Comparison of ENCODE assay signal across 18 cellular contexts in genomic region chr4:76804060-76804459, GRCh38.
DNase-seq lines count a peak whose midpoint lies in the region; ATAC-seq and TF ChIP-seq lines count a peak whose summit lies in the region.
"Had no signal": no experiment of that assay in that cellular context is flagged by ENCODE, and none has a peak within 500 bp of the region (broad histone marks: within the 10 kb centered on the region; RNA-seq: fewer than 3 reads in every experiment).

No MANE protein-coding gene starts in this region.

- DNase-seq in GM23338 (ENCODE audit: low spot score) = peak; percentile 21
- peak; percentile 18 for DNase-seq in SK-N-MC (ENCODE audit: low read depth, low spot score)
- peak; percentile 21 to 65 for DNase-seq in fibroblast of lung (ENCODE audit: low read depth in 2 of 2)
- no peak for DNase-seq in osteocyte (ENCODE audit: extremely low spot score, unreplicated experiment)
- DNase-seq in activated naive CD8-positive, alpha-beta T cell treated with anti-CD3 and anti-CD28 coated beads for 36 hours = no peak
- no peak for DNase-seq in tibial artery
- no peak for DNase-seq in NCI-H510A treated with DMSO at 0.1 percent for 48 hours (lab: John Stamatoyannopoulos, UW)
- DNase-seq in stimulated activated naive CD8-positive, alpha-beta T cell treated with anti-CD3 and anti-CD28 coated beads, Interleukin-15, Interleukin-2, amounts not matched to agents 100 U/mL and 50 U/mL, for 24 hours = no peak
- DNase-seq: activated CD4-positive, alpha-beta T cell treated with anti-CD3 and anti-CD28 coated beads, Interleukin-2, amount 50 U/mL, for 48 hours; activated T-cell treated with anti-CD3 and anti-CD28 coated beads, Interleukin-2, amount 50 U/mL, for 4 hours; caudate nucleus; gastrocnemius medialis; H7; naive thymus-derived CD8-positive, alpha-beta T cell; NCI-H1694 treated with DMSO at 0.1 percent for 48 hours; NCI-H446 treated with DMSO at 0.1 percent for 48 hours had no signal

- no peaks in the 10 kb centered on the region for H3K9me2 ChIP-seq in GM23338 (ENCODE audit: insufficient read depth)

- H3K27me3 ChIP-seq in GM23338 (ENCODE audit: insufficient read depth) (peaks cover 12% of the 10 kb centered on the region), fibroblast of lung (ENCODE audit: control insufficient read depth, insufficient read depth, low read length) (no peaks in the 10 kb centered on the region), tibial artery (no peaks in the 10 kb centered on the region)
- H3K27me3 ChIP-seq: gastrocnemius medialis had no signal

- peaks cover 4% of the 10 kb centered on the region for H3K27me3 Mint-ChIP-seq in GM23338 (ENCODE audit: insufficient read depth, low read depth, poor library complexity)
- H3K27me3 Mint-ChIP-seq in osteocyte (ENCODE audit: unreplicated experiment) = no peaks in the 10 kb centered on the region
- peaks cover 18% of the 10 kb centered on the region for H3K27me3 Mint-ChIP-seq in activated naive CD8-positive, alpha-beta T cell treated with anti-CD3 and anti-CD28 coated beads for 36 hours

- peak; percentile 7; the same call in 2 of the 3 replicates for ATAC-seq in GM23338
- no peak for ATAC-seq in stimulated activated naive CD8-positive, alpha-beta T cell treated with anti-CD3 and anti-CD28 coated beads, Interleukin-15, Interleukin-2, amounts not matched to agents 100 U/mL and 50 U/mL, for 24 hours
- ATAC-seq: activated T-cell treated with anti-CD3 and anti-CD28 coated beads, Interleukin-2, amount 50 U/mL, for 4 hours; gastrocnemius medialis; naive thymus-derived CD8-positive, alpha-beta T cell had no signal

- intact Hi-C loops in tibial artery (cut with DNase I; ENCODE audit: low total_unique reads) = no loop called here

- H3K4me1 Mint-ChIP-seq in GM23338 (peaks cover 29% of the 10 kb centered on the region), osteocyte (ENCODE audit: unreplicated experiment) (peaks cover 24% of the 10 kb centered on the region)
- no peaks in the 10 kb centered on the region for H3K4me1 Mint-ChIP-seq in activated naive CD8-positive, alpha-beta T cell treated with anti-CD3 and anti-CD28 coated beads for 36 hours
- H3K4me1 Mint-ChIP-seq: activated naive CD4-positive, alpha-beta T cell treated with anti-CD3 and anti-CD28 coated beads, Interleukin-2, amount 50 U/mL, for 24 hours; naive thymus-derived CD8-positive, alpha-beta T cell had no signal

- no peaks in the 10 kb centered on the region for H3F3A ChIP-seq in GM23338 (replicated peaks; ENCODE audit: low read depth)

- H3K36me3 ChIP-seq in GM23338 (ENCODE audit: insufficient read depth) (no peaks in the 10 kb centered on the region), SK-N-MC (ENCODE audit: insufficient read depth, low read length) (no peaks in the 10 kb centered on the region), fibroblast of lung (ENCODE audit: control insufficient read depth, insufficient read depth, low read length) (no peaks in the 10 kb centered on the region), tibial artery (no peaks in the 10 kb centered on the region)
- H3K36me3 ChIP-seq: gastrocnemius medialis had no signal

- H3K9me3 Mint-ChIP-seq in GM23338 = peaks cover 24% of the 10 kb centered on the region
- H3K9me3 Mint-ChIP-seq in osteocyte (ENCODE audit: unreplicated experiment) = peaks cover 7% of the 10 kb centered on the region
- peaks cover 11% of the 10 kb centered on the region for H3K9me3 Mint-ChIP-seq in activated naive CD8-positive, alpha-beta T cell treated with anti-CD3 and anti-CD28 coated beads for 36 hours

- H3K36me3 Mint-ChIP-seq in GM23338 (ENCODE audit: low read depth) (no peaks in the 10 kb centered on the region; the same call in 2 of the 3 replicates), osteocyte (ENCODE audit: unreplicated experiment) (peaks cover 8% of the 10 kb centered on the region)
- H3K36me3 Mint-ChIP-seq in activated naive CD8-positive, alpha-beta T cell treated with anti-CD3 and anti-CD28 coated beads for 36 hours = no peaks in the 10 kb centered on the region
- H3K36me3 Mint-ChIP-seq: activated naive CD4-positive, alpha-beta T cell treated with anti-CD3 and anti-CD28 coated beads, Interleukin-2, amount 50 U/mL, for 24 hours had no signal

- H3K79me2 ChIP-seq in GM23338 (replicated peaks; ENCODE audit: insufficient read depth) (no peaks in the 10 kb centered on the region), fibroblast of lung (ENCODE audit: control insufficient read depth, insufficient read depth, low read length) (no peaks in the 10 kb centered on the region)

- no peak overlapping the region for H3K27ac Mint-ChIP-seq in GM23338
- peak overlapping the region; percentile 46 for H3K27ac Mint-ChIP-seq in osteocyte (ENCODE audit: unreplicated experiment)
- H3K27ac Mint-ChIP-seq in activated naive CD8-positive, alpha-beta T cell treated with anti-CD3 and anti-CD28 coated beads for 36 hours = no peak overlapping the region
- H3K27ac Mint-ChIP-seq: activated naive CD4-positive, alpha-beta T cell treated with anti-CD3 and anti-CD28 coated beads, Interleukin-2, amount 50 U/mL, for 24 hours; naive thymus-derived CD8-positive, alpha-beta T cell had no signal

- peak overlapping the region; percentile 83 for H2AFZ ChIP-seq in GM23338
- H2AFZ ChIP-seq in fibroblast of lung (ENCODE audit: low read length) = no peak overlapping the region

- H3K4me3 ChIP-seq in GM23338 = no peak overlapping the region
- H3K4me3 ChIP-seq in SK-N-MC = no peak overlapping the region
- H3K4me3 ChIP-seq in fibroblast of lung (replicated peaks in 1 of 4; ENCODE audit: control extremely low read depth in 1 of 4, insufficient read depth in 1 of 4, low read depth in 3 of 4, low read length in 4 of 4) = no peak overlapping the region
- no peak overlapping the region for H3K4me3 ChIP-seq in tibial artery
- H3K4me3 ChIP-seq: gastrocnemius medialis had no signal

- H3K9ac ChIP-seq in SK-N-MC (ENCODE audit: insufficient read length) = no peak overlapping the region
- peak overlapping the region; percentile 38 for H3K9ac ChIP-seq in fibroblast of lung (ENCODE audit: insufficient read depth, low read length)

- H4K20me1 ChIP-seq in GM23338 (replicated peaks; ENCODE audit: insufficient read depth) (no peaks in the 10 kb centered on the region), fibroblast of lung (ENCODE audit: control insufficient read depth, extremely low read depth, insufficient read depth, low read length) (no peaks in the 10 kb centered on the region)

- H3K4me1 ChIP-seq in GM23338 (ENCODE audit: insufficient read depth) = peaks cover 24% of the 10 kb centered on the region
- H3K4me1 ChIP-seq in fibroblast of lung (ENCODE audit: control insufficient read depth, extremely low read depth, insufficient read depth, low read length) = peaks cover 16% of the 10 kb centered on the region
- H3K4me1 ChIP-seq in tibial artery = peaks cover 0 to 3% (median 0%) of the 10 kb centered on the region in 4 donors
- H3K4me1 ChIP-seq: gastrocnemius medialis had no signal

- no peak for TF ChIP-seq CTCF in GM23338 (conservative IDR thresholded peaks at IDR 0.05; ENCODE audit: low read depth in 2 of 2)
- TF ChIP-seq CTCF in fibroblast of lung (conservative IDR thresholded peaks at IDR 0.05 in 1 of 2, IDR thresholded peaks at IDR 0.05 in 1 of 2; ENCODE audit: low read depth in 1 of 2, low read length in 2 of 2) = no peak
- TF ChIP-seq CTCF in osteocyte (IDR thresholded peaks at IDR 0.05) = no peak
- no peak for TF ChIP-seq CTCF in tibial artery (IDR thresholded peaks at IDR 0.05)

- H3K4me3 Mint-ChIP-seq in GM23338 (no peak overlapping the region; the same call in 2 of the 3 replicates), osteocyte (ENCODE audit: unreplicated experiment) (no peak overlapping the region)
- H3K4me3 Mint-ChIP-seq in activated naive CD8-positive, alpha-beta T cell treated with anti-CD3 and anti-CD28 coated beads for 36 hours = no peak overlapping the region
- H3K4me3 Mint-ChIP-seq: activated naive CD4-positive, alpha-beta T cell treated with anti-CD3 and anti-CD28 coated beads, Interleukin-2, amount 50 U/mL, for 24 hours; activated T-cell treated with anti-CD3 and anti-CD28 coated beads, Interleukin-2, amount 50 U/mL, for 4 hours; naive thymus-derived CD8-positive, alpha-beta T cell had no signal

- no peak overlapping the region for H3K27ac ChIP-seq in GM23338 (ENCODE audit: low read depth)
- no peak overlapping the region for H3K27ac ChIP-seq in SK-N-MC
- peak overlapping the region; percentile 59 for H3K27ac ChIP-seq in fibroblast of lung (ENCODE audit: insufficient read depth, low read length)
- no peak overlapping the region for H3K27ac ChIP-seq in tibial artery
- H3K27ac ChIP-seq: gastrocnemius medialis, VCaP had no signal

- H3K4me2 ChIP-seq in GM23338 (peak overlapping the region; percentile 61; the same call in 1 of the 2 replicates), fibroblast of lung (ENCODE audit: extremely low read depth, insufficient read depth, low read length) (peak overlapping the region; percentile 52)

- H3K9me3 ChIP-seq in SK-N-MC (ENCODE audit: low read depth, low read length) (no peaks in the 10 kb centered on the region; the same call in 1 of the 2 replicates), fibroblast of lung (ENCODE audit: control insufficient read depth, insufficient read depth, low read depth, low read length) (no peaks in the 10 kb centered on the region), tibial artery (peaks cover 0 to 9% (median 6%) of the 10 kb centered on the region in 3 donors)
- H3K9me3 ChIP-seq: gastrocnemius medialis had no signal

TF ChIP-seq in GM23338, 12 proteins besides CTCF, POLR2A, EP300 and RAD21 (continues in another document):
- no peak for TF ChIP-seq ETS1 (IDR thresholded peaks at IDR 0.05)
- no peak for TF ChIP-seq POLR2AphosphoS5 (IDR thresholded peaks at IDR 0.05; ENCODE audit: low read depth)
- TF ChIP-seq STAT1 (IDR thresholded peaks at IDR 0.05; ENCODE audit: unreplicated experiment) = no peak
- TF ChIP-seq EZH2phosphoT487 (IDR thresholded peaks at IDR 0.05; ENCODE audit: unreplicated experiment) = no peak

Comparison
In these comparisons a context has a peak if more than half of its experiments do, and no peak if none do; other contexts are left out.
1. DNase-seq: peak in GM23338 (single experiment), SK-N-MC (single experiment) and fibroblast of lung (2 of 2); none in osteocyte (single experiment), activated naive CD8-positive, alpha-beta T cell treated with anti-CD3 and anti-CD28 coated beads for 36 hours (single experiment), tibial artery (0 of 2), NCI-H510A treated with DMSO at 0.1 percent for 48 hours (single experiment) and stimulated activated naive CD8-positive, alpha-beta T cell treated with anti-CD3 and anti-CD28 coated beads, Interleukin-15, Interleukin-2, amounts not matched to agents 100 U/mL and 50 U/mL, for 24 hours (single experiment).